In genomic region chr3:129708328-129708861, GRCh38 we compare ENCODE assay signal across 25 cellular contexts.
DNase-seq lines count a peak whose midpoint lies in the region; ATAC-seq, FAIRE-seq and TF ChIP-seq lines count a peak whose summit lies in the region.
"Had no signal": no experiment of that assay in that cellular context is flagged by ENCODE, and none has a peak within 500 bp of the region (broad histone marks: within the 10 kb centered on the region; RNA-seq: fewer than 3 reads in every experiment).

No MANE protein-coding gene starts in this region.

- no peaks in the 10 kb centered on the region for H3K36me3 ChIP-seq in BJ (ENCODE audit: control insufficient read depth, insufficient read depth, low read length)
- H3K36me3 ChIP-seq in SK-N-MC (ENCODE audit: insufficient read depth, low read length) = no peaks in the 10 kb centered on the region
- H3K36me3 ChIP-seq in mucosa of descending colon (ENCODE audit: low read depth) = no peaks in the 10 kb centered on the region
- H3K36me3 ChIP-seq: BLaER1 had no signal

- H3K27ac ChIP-seq in SK-N-MC = peak overlapping the region; percentile 7; the same call in 1 of the 2 replicates
- H3K27ac ChIP-seq: BLaER1, SJSA1 had no signal

- POLR2A ChIA-PET in BJ (lab: Charles Lee) = no interaction called here

- intact Hi-C loops in mucosa of descending colon (cut with DNase I, micrococcal nuclease) = no loop called here

- no peaks in the 10 kb centered on the region for H3K27me3 ChIP-seq in BJ (ENCODE audit: control insufficient read depth, insufficient read depth, low read length)
- H3K27me3 ChIP-seq: BLaER1, SJSA1 had no signal

- DNase-seq in BJ (ENCODE audit: low read depth) (peak; percentile 62), HCEC 1CT (peak; percentile 1), SK-N-MC (ENCODE audit: low read depth, low spot score) (no peak), myocyte (ENCODE audit: low read depth) (peak; percentile 35), mucosa of descending colon (no peak), D721Med (ENCODE audit: insufficient read length, low spot score) (no peak)
- DNase-seq: Caco-2; CD4-positive, alpha-beta memory T cell; DND-41; Kasumi-1; NCI-H1092; NCI-H1436 treated with DMSO at 0.1 percent for 48 hours; NCI-H1930; NCI-H2227 treated with DMSO at 0.1 percent for 48 hours; NCI-H510A treated with DMSO at 0.1 percent for 48 hours; NCI-H748 treated with DMSO at 0.1 percent for 48 hours; SW 1271; T-helper 17 cell had no signal

- CTCF ChIA-PET in BJ (lab: Yijun Ruan, JAX) = interaction anchor here (0.8 to 0.9 kb wide), 2 partner anchors 19 to 227 kb away, joined by 3 to 4 read pairs; no protein-coding TSS in a partner anchor

- H3K4me1 ChIP-seq in mucosa of descending colon (ENCODE audit: low read depth) = no peaks in the 10 kb centered on the region
- H3K4me1 ChIP-seq: BLaER1, Caco-2, SJSA1 had no signal

- no peak for FAIRE-seq in D721Med (lab: Jason Lieb, UNC)
- FAIRE-seq: H1, RCC 7860 had no signal

- ATAC-seq in GM19035 (IDR thresholded peaks at IDR 0.05; ENCODE audit: unreplicated experiment) (no peak), HG02884 (IDR thresholded peaks at IDR 0.05; ENCODE audit: unreplicated experiment) (no peak), mucosa of descending colon (no peak)
- ATAC-seq: Right ventricle myocardium inferior, T-helper 17 cell had no signal

- no peak for TF ChIP-seq CTCF in BJ (IDR thresholded peaks at IDR 0.05; ENCODE audit: insufficient read depth, low read depth, low read length)
- no peak for TF ChIP-seq CTCF in mucosa of descending colon (IDR thresholded peaks at IDR 0.05)
- TF ChIP-seq CTCF in D721Med (IDR thresholded peaks at IDR 0.05; ENCODE audit: insufficient read depth, missing control alignments) = no peak

- H3K4me3 ChIP-seq in BJ (ENCODE audit: low read depth, low read length) (no peak overlapping the region), SK-N-MC (no peak overlapping the region), mucosa of descending colon (no peak overlapping the region)
- H3K4me3 ChIP-seq: BLaER1, SJSA1 had no signal

- no peaks in the 10 kb centered on the region for H3K9me3 ChIP-seq in SK-N-MC (ENCODE audit: low read depth, low read length)
- no peaks in the 10 kb centered on the region for H3K9me3 ChIP-seq in mucosa of descending colon
- H3K9me3 ChIP-seq: BLaER1, Caco-2, SJSA1 had no signal

- peak overlapping the region; percentile 1 for H3K9ac ChIP-seq in SK-N-MC (ENCODE audit: insufficient read length)
- H3K9ac ChIP-seq: BLaER1 had no signal

Comparison
In these comparisons a context has a peak if more than half of its experiments do, and no peak if none do; other contexts are left out.
1. DNase-seq: peak in BJ (single experiment), HCEC 1CT (single experiment) and myocyte (single experiment); none in SK-N-MC (single experiment), mucosa of descending colon (0 of 3) and D721Med (single experiment).